In the genomic region with DNA sequence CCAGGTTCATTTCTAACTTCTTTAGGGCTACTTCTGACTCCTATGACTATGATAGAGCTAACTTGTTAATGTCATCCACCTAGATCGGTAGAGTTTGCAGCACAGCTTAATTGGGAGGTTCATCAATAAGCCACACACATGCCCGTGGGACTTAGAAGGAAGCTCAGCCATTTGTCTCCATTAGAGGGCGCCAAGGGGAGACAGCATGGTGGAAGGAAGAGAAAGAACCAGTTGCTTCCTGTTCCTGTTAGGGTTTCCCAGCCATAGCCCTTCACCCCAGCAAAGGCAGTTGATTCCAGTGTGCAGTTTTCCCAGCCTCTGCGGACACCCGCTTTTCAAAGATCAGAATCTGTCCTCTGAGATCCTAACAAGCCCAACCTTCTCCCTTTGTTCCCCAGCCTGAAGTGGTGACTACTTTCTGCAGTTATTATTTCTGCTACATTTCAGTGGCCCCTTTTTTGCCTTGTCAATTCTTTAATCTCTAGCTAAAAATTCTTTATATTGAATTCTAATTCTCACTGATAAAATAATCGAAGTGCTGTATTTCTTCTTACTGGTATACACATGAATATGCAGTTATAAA, we compare ENCODE assay signal across 8 cellular contexts. TPM values are rescaled to one million over a fixed set of nuclear protein-coding genes. Genes with fewer than 3 reads are reported as not detected.
DNase-seq lines count a peak whose midpoint lies in the region; ATAC-seq, FAIRE-seq and TF ChIP-seq lines count a peak whose summit lies in the region.

No MANE protein-coding gene starts in this region.

- no peak overlapping the region for H3K27ac ChIP-seq in GM12878 (ENCODE audit: control insufficient read depth, insufficient read depth)

- H4K20me1 ChIP-seq in GM12878 (ENCODE audit: control insufficient read depth, insufficient read depth) = no peaks in the 10 kb centered on the region

- DNase-seq in GM10248 (ENCODE audit: extremely low spot score) (no peak), NCI-H2081 (lab: John Stamatoyannopoulos, UW) (peak; percentile 77 to 78), T-helper 9 cell (peak; percentile 24), GM12878 (ENCODE audit: low read depth, low spot score) (no peak), iPS-NIHi7 (ENCODE audit: extremely low spot score) (peak; percentile 75)
- peak; percentile 30 for DNase-seq in stimulated activated CD4-positive, alpha-beta T cell treated with anti-CD3 and anti-CD28 coated beads, Interleukin-2, amount 100 ng/mL, for 4 hours (ENCODE audit: low read depth)

- H3K4me3 ChIP-seq in GM12878 = no peak overlapping the region

- 71% methylated on average over 6 of the region's 6 CpGs for WGBS in GM12878 (ENCODE audit: insufficient coverage, insufficient replicate concordance, low lambda C conversion rate, missing lambda C conversion rate)

- no peaks in the 10 kb centered on the region for H3K36me3 ChIP-seq in GM12878 (ENCODE audit: control insufficient read depth in 2 of 2, insufficient read depth in 2 of 2, low read length in 1 of 2)

- H3K79me2 ChIP-seq in GM12878 (ENCODE audit: control insufficient read depth, insufficient read depth, low read length) = no peaks in the 10 kb centered on the region

- H3K9ac ChIP-seq in GM12878 (ENCODE audit: control insufficient read depth, insufficient read depth, low read length) = no peak overlapping the region

- peak; percentile 82 for ATAC-seq in HG02642 (IDR thresholded peaks at IDR 0.05; ENCODE audit: poor library complexity, unreplicated experiment)
- ATAC-seq in GM12878 = peak; percentile 91
- no peak for ATAC-seq in HG03097 (IDR thresholded peaks at IDR 0.05; ENCODE audit: low FRiP score, unreplicated experiment)

- no peak overlapping the region for H3K4me2 ChIP-seq in GM12878 (ENCODE audit: control insufficient read depth, insufficient read depth)

- SMC1A ChIA-PET in GM12878 (lab: Charles Lee; ENCODE audit: uncharacterized antibody, unreplicated experiment) = interaction anchor here (1.1 to 3.7 kb wide), 6 partner anchors 481 to 1200 kb away, joined by 3 to 30 read pairs (median 5); no protein-coding TSS in a partner anchor

- TF ChIP-seq EP300 in GM12878 (IDR thresholded peaks at IDR 0.05; ENCODE audit: borderline replicate concordance in 1 of 2, control insufficient read depth in 1 of 2, low read depth in 2 of 2, low read length in 2 of 2) = no peak

- H3K9me3 ChIP-seq in GM12878 (replicated peaks; ENCODE audit: control insufficient read depth, insufficient read depth, low read length) = no peaks in the 10 kb centered on the region

- TF ChIP-seq CTCF in GM10248 (IDR thresholded peaks at IDR 0.05; ENCODE audit: control extremely low read depth, extremely low read depth, low read depth, missing control alignments) (peak; percentile 41), GM12878 (IDR thresholded peaks at IDR 0.05 in 2 of 3, conservative IDR thresholded peaks at IDR 0.05 in 1 of 3; ENCODE audit: control insufficient read depth in 2 of 3, extremely low read depth in 1 of 3, insufficient read depth in 1 of 3, low read depth in 3 of 3, low read length in 3 of 3) (peak; percentile 34 to 64 (median 58))

- TF ChIP-seq POLR2A in GM12878 (IDR thresholded peaks at IDR 0.05; ENCODE audit: low read depth, low read length) = no peak

- peak; percentile 45 for TF ChIP-seq RAD21 in GM12878 (IDR thresholded peaks at IDR 0.05; ENCODE audit: insufficient read depth, low read depth, low read length)

- POLR2A ChIA-PET in GM10248 (lab: Yijun Ruan, JAX) = no interaction called here
- POLR2A ChIA-PET in GM12878 (lab: Charles Lee) = interaction anchor here (0.8 kb wide), 1 partner anchor 486 kb away, joined by 3 read pairs; no protein-coding TSS in a partner anchor

- intact Hi-C loops in GM12878 (cut with micrococcal nuclease; ENCODE audit: unreplicated experiment) = no loop called here

- FAIRE-seq in GM12878 (lab: Jason Lieb, UNC) = peak; percentile 79

- peak overlapping the region; percentile 84 for H2AFZ ChIP-seq in GM12878 (ENCODE audit: control insufficient read depth, low read depth, low read length)

- in situ Hi-C loops in GM12878 (cut with MboI) = no loop called here

- H3K4me1 ChIP-seq in GM12878 (ENCODE audit: control insufficient read depth, insufficient read depth, low read length) = no peaks in the 10 kb centered on the region

- BruUV-seq in GM12878 (replicated peaks; lab: Mats Ljungman, UMichigan) = no TSS peak

- CTCF ChIA-PET in GM10248 (lab: Yijun Ruan, JAX) (interaction anchor here (0.7 to 2.7 kb wide), 12 partner anchors 9 to 718 kb away, joined by 3 to 18 read pairs (median 4); no protein-coding TSS in a partner anchor), GM12878 (lab: Yijun Ruan, JAX) (interaction anchor here (0.7 to 7.3 kb wide), 10 partner anchors 10 to 544 kb away, joined by 3 to 97 read pairs (median 4); no protein-coding TSS in a partner anchor)

- H3K27me3 ChIP-seq in GM12878 (replicated peaks in 1 of 2; ENCODE audit: control insufficient read depth in 2 of 2, insufficient read depth in 2 of 2, low read length in 1 of 2) = no peaks in the 10 kb centered on the region

- RAD21 ChIA-PET in GM12878 (lab: Charles Lee; ENCODE audit: unreplicated experiment) = interaction anchor here (0.6 to 2.7 kb wide), 6 partner anchors 13 to 497 kb away, joined by 3 to 17 read pairs (median 4); no protein-coding TSS in a partner anchor

TF ChIP-seq in GM12878, 131 proteins besides CTCF, POLR2A, EP300 and RAD21:
- TF ChIP-seq PAX5 (IDR thresholded peaks at IDR 0.05; ENCODE audit: borderline replicate concordance, low read depth, low read length) (no peak), SUZ12 (IDR thresholded peaks at IDR 0.05; ENCODE audit: unreplicated experiment) (no peak), GABPA (IDR thresholded peaks at IDR 0.05; ENCODE audit: low read depth) (peak; percentile 68), TARDBP (IDR thresholded peaks at IDR 0.05; ENCODE audit: borderline replicate concordance) (no peak), SMC3 (IDR thresholded peaks at IDR 0.05; ENCODE audit: borderline replicate concordance, low read length) (peak; percentile 39; the same call in 1 of the 2 replicates), YY1 (IDR thresholded peaks at IDR 0.05; ENCODE audit: low read depth, low read length) (peak; percentile 85)

RNA-seq across cellular contexts. Expression of gene MAIP1, which starts 30.3 kb away (rescaled TPM):
- total RNA-seq in GM12878 (2013; cell fraction: nucleolus; rRNA removed) = 14.3 and 16.6 TPM in 2 replicates
- total RNA-seq in GM12878 (2014; rRNA removed) = 38.5 and 38.8 TPM in 2 replicates
- 18.6 and 20.0 TPM in 2 replicates for total RNA-seq in GM12878 (2014; rRNA removed; fragmentation: Illumina TruSeq; extraction: Trizol)
- total RNA-seq in GM12878 (2021) = 24.5 and 27.3 TPM in 2 replicates
- polyA plus RNA-seq in GM12878 (2011; ENCODE audit: low read depth) = 8.7 TPM
- 26.2 and 31.5 TPM in 2 replicates for polyA plus RNA-seq in GM12878 (2011; rRNA removed)
- polyA plus RNA-seq in GM12878 (2011; cell fraction: cytosol; rRNA removed) = 12.5 and 21.6 TPM in 2 replicates
- polyA plus RNA-seq in GM12878 (2011; cell fraction: nucleus; rRNA removed) = 13.4 and 14.8 TPM in 2 replicates
- 16.8 and 20.1 TPM in 2 replicates for polyA plus RNA-seq in GM12878 (2012)
- polyA plus RNA-seq in GM12878 (2014; fragmentation: Illumina TruSeq; extraction: Trizol) = 17.5 and 18.5 TPM in 2 replicates
- 10 to 100 TPM in 1 of 2 experiments, 1 to 10 TPM in 1; 5.4 to 15.9 TPM for polyA plus RNA-seq in GM12878 (2014; fragmentation: Nextera tagmentation; extraction: Ambion mirVana)
- 29.7 and 30.3 TPM in 2 replicates for polyA plus RNA-seq in GM12878 (2014; rRNA removed)
- 10 to 100 TPM; 40.0 to 41.4 TPM for polyA plus RNA-seq in GM12878 (2016; fragmentation: Nextera tagmentation; extraction: Ambion mirVana)
- polyA minus RNA-seq in GM12878 (2011; rRNA and poly(A)+ RNA removed) = 13.2 and 24.1 TPM in 2 replicates
- polyA minus RNA-seq in GM12878 (2011; cell fraction: cytosol; rRNA and poly(A)+ RNA removed) = 9.2 and 13.0 TPM in 2 replicates
- 15.7 and 24.3 TPM in 2 replicates for polyA minus RNA-seq in GM12878 (2011; cell fraction: nucleus; rRNA and poly(A)+ RNA removed)

RNA-seq across cellular contexts. Expression of gene TYW5, which starts 30.4 kb away (rescaled TPM):
- 75.6 and 78.2 TPM in 2 replicates for total RNA-seq in GM12878 (2013; cell fraction: nucleolus; rRNA removed)
- 9.6 and 9.9 TPM in 2 replicates for total RNA-seq in GM12878 (2014; rRNA removed)
- 9.7 and 10.3 TPM in 2 replicates for total RNA-seq in GM12878 (2014; rRNA removed; fragmentation: Illumina TruSeq; extraction: Trizol)
- total RNA-seq in GM12878 (2021) = 5.2 and 5.8 TPM in 2 replicates
- 3.6 TPM for polyA plus RNA-seq in GM12878 (2011; ENCODE audit: low read depth)
- polyA plus RNA-seq in GM12878 (2011; rRNA removed) = 11.8 and 18.3 TPM in 2 replicates
- 3.8 and 4.5 TPM in 2 replicates for polyA plus RNA-seq in GM12878 (2011; cell fraction: cytosol; rRNA removed)
- 13.0 and 13.3 TPM in 2 replicates for polyA plus RNA-seq in GM12878 (2011; cell fraction: nucleus; rRNA removed)
- polyA plus RNA-seq in GM12878 (2012) = 4.9 and 6.8 TPM in 2 replicates
- 7.7 and 9.7 TPM in 2 replicates for polyA plus RNA-seq in GM12878 (2014; fragmentation: Illumina TruSeq; extraction: Trizol)
- 1 to 10 TPM; 4.6 to 5.4 TPM for polyA plus RNA-seq in GM12878 (2014; fragmentation: Nextera tagmentation; extraction: Ambion mirVana)
- 7.0 and 7.1 TPM in 2 replicates for polyA plus RNA-seq in GM12878 (2014; rRNA removed)
- 1 to 10 TPM; 6.2 to 8.5 TPM for polyA plus RNA-seq in GM12878 (2016; fragmentation: Nextera tagmentation; extraction: Ambion mirVana)
- polyA minus RNA-seq in GM12878 (2011; rRNA and poly(A)+ RNA removed) = 5.8 and 7.0 TPM in 2 replicates
- polyA minus RNA-seq in GM12878 (2011; cell fraction: cytosol; rRNA and poly(A)+ RNA removed) = 1.9 and 2.5 TPM in 2 replicates
- 10.8 and 15.7 TPM in 2 replicates for polyA minus RNA-seq in GM12878 (2011; cell fraction: nucleus; rRNA and poly(A)+ RNA removed)

Comparison
In these comparisons a context has a peak if more than half of its experiments do, and no peak if none do; other contexts are left out.
1. DNase-seq: peak in NCI-H2081 (2 of 2), T-helper 9 cell (single experiment), iPS-NIHi7 (single experiment) and stimulated activated CD4-positive, alpha-beta T cell treated with anti-CD3 and anti-CD28 coated beads, Interleukin-2, amount 100 ng/mL, for 4 hours (single experiment); none in GM10248 (single experiment) and GM12878 (single experiment).